In genomic region chr4:186737427-186737826, GRCh38 we compare ENCODE assay signal across 14 cellular contexts. TPM values are rescaled to one million over a fixed set of nuclear protein-coding genes. Genes with fewer than 3 reads are reported as not detected.
A peak's percentile ranks its signal among the peaks of the same experiment; 100 is the strongest.
DNase-seq lines count a peak whose midpoint lies in the region; ATAC-seq and TF ChIP-seq lines count a peak whose summit lies in the region.
"Had no signal": no experiment of that assay in that cellular context is flagged by ENCODE, and none has a peak within 500 bp of the region (broad histone marks: within the 10 kb centered on the region; RNA-seq: fewer than 3 reads in every experiment).

No MANE protein-coding gene starts in this region.

- H3F3A ChIP-seq in GM23338 (replicated peaks; ENCODE audit: low read depth), result no peaks in the 10 kb centered on the region

- H3K9ac ChIP-seq in endodermal cell (ENCODE audit: extremely low read depth, low read length, poor library complexity, severe bottlenecking), result no peak overlapping the region

- H3K27me3 Mint-ChIP-seq in GM23338 (ENCODE audit: insufficient read depth, low read depth, poor library complexity), result peaks cover 5% of the 10 kb centered on the region
- H3K27me3 Mint-ChIP-seq in endodermal cell (ENCODE audit: insufficient read depth), result peaks cover 21% of the 10 kb centered on the region
- H3K27me3 Mint-ChIP-seq in stimulated activated memory B cell treated with anti-CD40 and anti-IgM and Interleukin-4, amounts not matched to agents 10 μg/mL and 1 μg/mL and 100 μg/mL, for 72 hours, result no peaks in the 10 kb centered on the region
- H3K27me3 Mint-ChIP-seq: B cell; CD4-positive, alpha-beta T cell; IgD-negative memory B cell had no signal

- H3K9me2 ChIP-seq in GM23338 (ENCODE audit: insufficient read depth), result no peaks in the 10 kb centered on the region

- CTCF ChIA-PET in RWPE1 (lab: Yijun Ruan, JAX), result interaction anchor here (0.6 to 1.0 kb wide), 2 partner anchors 10 to 47 kb away, joined by 3 read pairs; no protein-coding TSS in a partner anchor

- H3K9me3 ChIP-seq in endodermal cell (ENCODE audit: control insufficient read depth, low read length), result no peaks in the 10 kb centered on the region

- no peak overlapping the region for H2AFZ ChIP-seq in GM23338

- peak; percentile 61 for ATAC-seq in GM23338
- no peak for ATAC-seq in stimulated activated memory B cell treated with anti-CD40 and anti-IgM and Interleukin-4, amounts not matched to agents 10 μg/mL and 1 μg/mL and 100 μg/mL, for 72 hours

- H3K27me3 ChIP-seq in GM23338 (ENCODE audit: insufficient read depth), result no peaks in the 10 kb centered on the region
- no peaks in the 10 kb centered on the region for H3K27me3 ChIP-seq in endodermal cell (ENCODE audit: control insufficient read depth, insufficient read depth, low read length, poor library complexity, severe bottlenecking)

- no peak overlapping the region for H3K4me3 Mint-ChIP-seq in GM23338
- no peak overlapping the region for H3K4me3 Mint-ChIP-seq in endodermal cell
- H3K4me3 Mint-ChIP-seq in stimulated activated memory B cell treated with anti-CD40 and anti-IgM and Interleukin-4, amounts not matched to agents 10 μg/mL and 1 μg/mL and 100 μg/mL, for 72 hours, result no peak overlapping the region
- H3K4me3 Mint-ChIP-seq: B cell; CD4-positive, alpha-beta T cell; IgD-negative memory B cell had no signal

- no peaks in the 10 kb centered on the region for H4K20me1 ChIP-seq in GM23338 (replicated peaks; ENCODE audit: insufficient read depth)

- H3K36me3 Mint-ChIP-seq in GM23338 (ENCODE audit: low read depth) (no peaks in the 10 kb centered on the region), endodermal cell (ENCODE audit: low read depth) (no peaks in the 10 kb centered on the region)
- no peaks in the 10 kb centered on the region for H3K36me3 Mint-ChIP-seq in stimulated activated memory B cell treated with anti-CD40 and anti-IgM and Interleukin-4, amounts not matched to agents 10 μg/mL and 1 μg/mL and 100 μg/mL, for 72 hours

- H3K79me2 ChIP-seq in GM23338 (replicated peaks; ENCODE audit: insufficient read depth), result no peaks in the 10 kb centered on the region

- H3K27ac ChIP-seq in 22Rv1, result no peak overlapping the region
- no peak overlapping the region for H3K27ac ChIP-seq in GM23338 (ENCODE audit: low read depth)
- H3K27ac ChIP-seq in RWPE1, result peak overlapping the region; percentile 3; the same call in 1 of the 2 replicates
- no peak overlapping the region for H3K27ac ChIP-seq in endodermal cell (ENCODE audit: low read depth, low read length)

- POLR2A ChIA-PET in RWPE1 (lab: Yijun Ruan, JAX; ENCODE audit: low non-redundant PET), result no interaction called here

- TF ChIP-seq CTCF in 22Rv1 (IDR thresholded peaks at IDR 0.05) (0 out of 2 replicates have a peak, but pooled peaks have one; percentile 8), GM23338 (conservative IDR thresholded peaks at IDR 0.05; ENCODE audit: low read depth in 2 of 2) (peak in 1 of 2 experiments; percentile 38; a peak in 1 of 4 replicates), RWPE1 (conservative IDR thresholded peaks at IDR 0.05; ENCODE audit: low read depth) (no peak), endodermal cell (conservative IDR thresholded peaks at IDR 0.05) (peak; percentile 61)

- no peak overlapping the region for H3K4me3 ChIP-seq in GM23338
- no peak overlapping the region for H3K4me3 ChIP-seq in endodermal cell (ENCODE audit: low read length)

- H3K4me1 ChIP-seq in GM23338 (ENCODE audit: insufficient read depth) (no peaks in the 10 kb centered on the region), endodermal cell (ENCODE audit: control insufficient read depth, insufficient read depth, low read length) (peaks cover 7% of the 10 kb centered on the region)

- 81 to 83% methylated on average over 4 of the region's 4 CpGs for WGBS in endodermal cell (ENCODE audit: insufficient coverage in 1 of 2, insufficient read length in 1 of 2), 2 experiments

- H3K4me2 ChIP-seq in GM23338, result no peak overlapping the region

- DNase-seq in GM23338 (ENCODE audit: low spot score), result no peak
- no peak for DNase-seq in RWPE1 (ENCODE audit: low spot score)
- DNase-seq in endodermal cell, result peak; percentile 66
- DNase-seq in T-helper 9 cell, result no peak
- no peak for DNase-seq in NCI-H748 (lab: John Stamatoyannopoulos, UW; ENCODE audit: unreplicated experiment)
- DNase-seq in NCI-H446 treated with DMSO at 0.1 percent for 48 hours (lab: John Stamatoyannopoulos, UW), result no peak
- DNase-seq: C1 segment of cervical spinal cord; CD4-positive, alpha-beta T cell; DND-41; GDM1 had no signal

- H3K36me3 ChIP-seq in GM23338 (ENCODE audit: insufficient read depth) (no peaks in the 10 kb centered on the region), endodermal cell (ENCODE audit: control insufficient read depth, insufficient read depth, low read length) (no peaks in the 10 kb centered on the region)

- H3K4me1 Mint-ChIP-seq in GM23338 (peaks cover 2% of the 10 kb centered on the region; the same call in 1 of the 3 replicates), endodermal cell (peaks cover 18% of the 10 kb centered on the region)
- no peaks in the 10 kb centered on the region for H3K4me1 Mint-ChIP-seq in stimulated activated memory B cell treated with anti-CD40 and anti-IgM and Interleukin-4, amounts not matched to agents 10 μg/mL and 1 μg/mL and 100 μg/mL, for 72 hours
- H3K4me1 Mint-ChIP-seq: B cell had no signal

- H3K27ac Mint-ChIP-seq in GM23338, result no peak overlapping the region
- H3K27ac Mint-ChIP-seq in endodermal cell, result no peak overlapping the region
- no peak overlapping the region for H3K27ac Mint-ChIP-seq in stimulated activated memory B cell treated with anti-CD40 and anti-IgM and Interleukin-4, amounts not matched to agents 10 μg/mL and 1 μg/mL and 100 μg/mL, for 72 hours
- H3K27ac Mint-ChIP-seq: B cell; CD4-positive, alpha-beta T cell had no signal

- H3K9me3 Mint-ChIP-seq in GM23338 (no peaks in the 10 kb centered on the region; the same call in 2 of the 3 replicates), endodermal cell (no peaks in the 10 kb centered on the region)
- peaks cover 6% of the 10 kb centered on the region for H3K9me3 Mint-ChIP-seq in stimulated activated memory B cell treated with anti-CD40 and anti-IgM and Interleukin-4, amounts not matched to agents 10 μg/mL and 1 μg/mL and 100 μg/mL, for 72 hours
- H3K9me3 Mint-ChIP-seq: CD4-positive, alpha-beta T cell had no signal

TF ChIP-seq in GM23338, 12 proteins besides CTCF, POLR2A, EP300 and RAD21 (continues in another document):
- TF ChIP-seq EZH2phosphoT487 (IDR thresholded peaks at IDR 0.05; ENCODE audit: unreplicated experiment), result no peak

RNA-seq across cellular contexts. Expression of gene FAT1, which starts 13.8 kb away (rescaled TPM):
- 124 and 137 TPM in 2 replicates for total RNA-seq in GM23338 (2014; rRNA removed; shearing (Covaris generic))
- 31.3 and 37.6 TPM in 2 replicates for polyA plus RNA-seq in GM23338 (2016; fragmentation: Nextera tagmentation; extraction: Ambion mirVana)
- total RNA-seq in endodermal cell, result 10 to 100 TPM; 66.6 to 77.8 TPM
- polyA plus RNA-seq in endodermal cell (2013, experiment 1 of 2), result 68.7 TPM
- 67.9 TPM for polyA plus RNA-seq in endodermal cell (2013, experiment 2 of 2)
- polyA plus RNA-seq: IgD-negative memory B cell had no signal
